In genomic region chr1:99646885-99647284, GRCh38 we compare ENCODE assay signal across 12 cellular contexts. TPM values are rescaled to one million over a fixed set of nuclear protein-coding genes. Genes with fewer than 3 reads are reported as not detected.
A peak's percentile ranks its signal among the peaks of the same experiment; 100 is the strongest.
DNase-seq lines count a peak whose midpoint lies in the region; ATAC-seq and TF ChIP-seq lines count a peak whose summit lies in the region.
"Had no signal": no experiment of that assay in that cellular context is flagged by ENCODE, and none has a peak within 500 bp of the region (broad histone marks: within the 10 kb centered on the region; RNA-seq: fewer than 3 reads in every experiment).

No MANE protein-coding gene starts in this region.

- H3F3A ChIP-seq in PC-3 (ENCODE audit: low read length, unreplicated experiment) = no peaks in the 10 kb centered on the region

- 17% methylated on average over 4 of the region's 4 CpGs for WGBS in right lobe of liver (ENCODE audit: insufficient coverage, low coverage, low lambda C conversion rate, missing lambda C conversion rate)

- no peak for DNase-seq in PC-3
- DNase-seq in cardiac fibroblast (ENCODE audit: low read depth in 2 of 2) = no peak
- DNase-seq in right lobe of liver = no peak
- no peak for DNase-seq in activated T-cell treated with anti-CD3 and anti-CD28 coated beads, Interleukin-2, amount 50 U/mL, for 1 hour
- DNase-seq in NOMO-1 treated with dmso at 0.1 percent for 144 hours (lab: John Stamatoyannopoulos, UW; ENCODE audit: unreplicated experiment) = no peak
- no peak for DNase-seq in NCI-H226
- no peak for DNase-seq in stimulated activated CD4-positive, alpha-beta T cell treated with anti-CD3 and anti-CD28 coated beads, Interleukin-15, amount 100 ng/mL, for 24 hours
- DNase-seq: activated T-cell treated with anti-CD3 and anti-CD28 coated beads, Interleukin-2, amount 50 U/mL, for 24 hours; left colon; NCI-H2171; stimulated activated CD4-positive, alpha-beta T cell treated with anti-CD3 and anti-CD28 coated beads, Interleukin-4, amount 100 ng/mL, for 4 hours had no signal

- BruUV-seq in PC-3 (replicated peaks; lab: Mats Ljungman, UMichigan) = no TSS peak

- TF ChIP-seq POLR2A in right lobe of liver (IDR thresholded peaks at IDR 0.05) = no peak

- TF ChIP-seq CTCF in PC-3 (conservative IDR thresholded peaks at IDR 0.05; ENCODE audit: low read depth, low read length) (no peak), cardiac fibroblast (IDR thresholded peaks at IDR 0.05; ENCODE audit: low read depth, low read length) (no peak), right lobe of liver (IDR thresholded peaks at IDR 0.05) (no peak)

- POLR2A ChIA-PET in PC-3 (lab: Charles Lee; ENCODE audit: unreplicated experiment) = no interaction called here

- H3K36me3 ChIP-seq in PC-3 (ENCODE audit: low read depth, low read length) = no peaks in the 10 kb centered on the region
- no peaks in the 10 kb centered on the region for H3K36me3 ChIP-seq in right lobe of liver
- no peaks in the 10 kb centered on the region for H3K36me3 ChIP-seq in skeletal muscle tissue (ENCODE audit: control insufficient read depth in 3 of 3, insufficient read depth in 3 of 3, low read length in 3 of 3)

- H3K27me3 ChIP-seq in PC-3 (ENCODE audit: low read length) (no peaks in the 10 kb centered on the region), right lobe of liver (no peaks in the 10 kb centered on the region), skeletal muscle tissue (ENCODE audit: control insufficient read depth in 3 of 3, insufficient read depth in 3 of 3, low read length in 3 of 3) (no peaks in the 10 kb centered on the region)

- peak overlapping the region; percentile 87 for H2AFZ ChIP-seq in PC-3 (ENCODE audit: low read length)

- H3K9ac ChIP-seq in PC-3 (ENCODE audit: low read length) = peak overlapping the region; percentile 60
- peak overlapping the region; percentile 87 to 99 (median 95) for H3K9ac ChIP-seq in skeletal muscle tissue (ENCODE audit: low read depth in 1 of 3, low read length in 3 of 3)

- H3K9me2 ChIP-seq in PC-3 (replicated peaks; ENCODE audit: low read length) = no peaks in the 10 kb centered on the region; the same call in 1 of the 2 replicates

- ATAC-seq in PC-3 = no peak
- ATAC-seq in right lobe of liver = no peak

- H3K27ac ChIP-seq in PC-3 (ENCODE audit: low read length) (peak overlapping the region; percentile 70), right lobe of liver (peak overlapping the region; percentile 79 to 87 (median 86)), skeletal muscle tissue (ENCODE audit: low read depth, low read length) (peak overlapping the region; percentile 97)

- H4K20me1 ChIP-seq in PC-3 (ENCODE audit: low read length) = no peaks in the 10 kb centered on the region

- H3K9me3 ChIP-seq in PC-3 (ENCODE audit: low read length) (no peaks in the 10 kb centered on the region), right lobe of liver (no peaks in the 10 kb centered on the region), skeletal muscle tissue (ENCODE audit: control insufficient read depth in 3 of 3, low read length in 3 of 3) (no peaks in the 10 kb centered on the region)

- H3K4me1 ChIP-seq in PC-3 (ENCODE audit: insufficient read depth, low read length) (peaks cover 32% of the 10 kb centered on the region), right lobe of liver (peaks cover 0 to 35% (median 11%) of the 10 kb centered on the region in 4 donors), skeletal muscle tissue (ENCODE audit: control insufficient read depth in 3 of 3, insufficient read depth in 3 of 3, low read length in 3 of 3) (peaks cover 14 to 42% (median 30%) of the 10 kb centered on the region in 3 donors)

- H3K4me2 ChIP-seq in PC-3 (ENCODE audit: low read length) = peak overlapping the region; percentile 84

- intact Hi-C loops in PC-3 (cut with micrococcal nuclease) = loop anchor here (1.0 to 5.0 kb wide), 4 partner anchors 55 to 120 kb away; no protein-coding TSS in a partner anchor
- intact Hi-C loops in right lobe of liver (cut with DNase I) = no loop called here

- peaks cover 8% of the 10 kb centered on the region; the same call in 1 of the 2 replicates for H3K79me2 ChIP-seq in PC-3 (ENCODE audit: low read length)

- H3K4me3 ChIP-seq in PC-3 (ENCODE audit: low read length) (peak overlapping the region; percentile 70), cardiac fibroblast (replicated peaks in 1 of 2; ENCODE audit: low read depth in 2 of 2, low read length in 2 of 2) (peak overlapping the region; percentile 14 to 54), right lobe of liver (peak overlapping the region; percentile 43 to 61 (median 58)), skeletal muscle tissue (ENCODE audit: low read length in 3 of 3) (peak overlapping the region; percentile 74 to 94 (median 86))

- CTCF ChIA-PET in PC-3 (lab: Charles Lee) = interaction anchor here (0.6 kb wide), 1 partner anchor 897 kb away, joined by 5 read pairs; no protein-coding TSS in a partner anchor

RNA-seq across cellular contexts. Expression of gene PALMD, which starts 1.0 kb away (rescaled TPM):
- 8.0 and 8.2 TPM in 2 replicates for total RNA-seq in PC-3 (2014; rRNA removed)
- total RNA-seq in right lobe of liver = 10 to 100 TPM; 15.0 to 21.1 (median 18.2) TPM
- 46.4 TPM for total RNA-seq in skeletal muscle tissue

Comparison
In these comparisons a context has a peak if more than half of its experiments do, and no peak if none do; other contexts are left out.
1. H3K4me3 ChIP-seq: peak in every context shown above with its lines; median percentile 86 in skeletal muscle tissue; 70 in PC-3; 58 in right lobe of liver; 34 in cardiac fibroblast.